In genomic region chr10:103463456-103463855, GRCh38 we compare ENCODE assay signal across 30 cellular contexts. TPM values are rescaled to one million over a fixed set of nuclear protein-coding genes. Genes with fewer than 3 reads are reported as not detected.
"Had no signal": no experiment of that assay in that cellular context is flagged by ENCODE, and none has a peak within 500 bp of the region (broad histone marks: within the 10 kb centered on the region; RNA-seq: fewer than 3 reads in every experiment).

No MANE protein-coding gene starts in this region.

- H3K36me3 Mint-ChIP-seq: activated naive CD8-positive, alpha-beta T cell treated with anti-CD3 and anti-CD28 coated beads for 36 hours; T-cell; type B pancreatic cell had no signal

- H3K4me1 ChIP-seq: lower lobe of right lung, sigmoid colon had no signal

- H3K9me3 Mint-ChIP-seq: activated naive CD8-positive, alpha-beta T cell treated with anti-CD3 and anti-CD28 coated beads for 36 hours; activated T-cell treated with anti-CD3 and anti-CD28 coated beads, Interleukin-2, amount 50 U/mL, for 24 hours; activated T-helper 2 cell treated with anti-CD3 and anti-CD28 coated beads, Interferon-gamma antibody, Interleukin-2, Interleukin-4, amounts not matched to agents 10 μg/mL and 5 μg/mL and 100 μg/mL, durations not matched to agents 14 hours and 24 hours and 36 hours; naive thymus-derived CD4-positive, alpha-beta T cell; neural crest cell; T-cell; type B pancreatic cell had no signal

- DNase-seq: activated CD4-positive, alpha-beta T cell treated with anti-CD3 and anti-CD28 coated beads for 1 hour; activated CD4-positive, alpha-beta T cell treated with anti-CD3 and anti-CD28 coated beads, Interleukin-2, amount 50 U/mL, for 4 hours; activated CD8-positive, alpha-beta memory T cell treated with anti-CD3 and anti-CD28 coated beads for 24 hours; activated CD8-positive, alpha-beta memory T cell treated with anti-CD3 and anti-CD28 coated beads, Interleukin-2, amount 50 U/mL, for 4 hours; activated naive CD4-positive, alpha-beta T cell treated with Interleukin-2 at 50 U/mL for 16 hours; activated naive CD8-positive, alpha-beta T cell treated with anti-CD3 and anti-CD28 coated beads for 36 hours; activated T-cell treated with anti-CD3 and anti-CD28 coated beads, Interleukin-2, amount 50 U/mL, for 24 hours; cerebellar nuclear complex; cortex of kidney; effector CD4-positive, alpha-beta T cell; erythroblast; lower lobe of right lung; naive thymus-derived CD4-positive, alpha-beta T cell; occipital lobe; retina; sigmoid colon; stimulated activated CD4-positive, alpha-beta T cell treated with anti-CD3 and anti-CD28 coated beads, Interleukin-2, amount 100 ng/mL, for 48 hours; stimulated activated CD8-positive, alpha-beta memory T cell treated with anti-CD3 and anti-CD28 coated beads, Interleukin-4, amount 100 ng/mL, for 48 hours; stimulated activated naive CD4-positive, alpha-beta T cell; T-cell; WERI-Rb-1 had no signal

- H3K9me3 ChIP-seq: heart left ventricle, lower lobe of right lung, sigmoid colon, thoracic aorta had no signal

- H3K27ac Mint-ChIP-seq: activated naive CD8-positive, alpha-beta T cell treated with anti-CD3 and anti-CD28 coated beads for 36 hours; activated T-cell treated with anti-CD3 and anti-CD28 coated beads, Interleukin-2, amount 50 U/mL, for 24 hours; activated T-helper 2 cell treated with anti-CD3 and anti-CD28 coated beads, Interferon-gamma antibody, Interleukin-2, Interleukin-4, amounts not matched to agents 10 μg/mL and 5 μg/mL and 100 μg/mL, durations not matched to agents 14 hours and 24 hours and 36 hours; naive thymus-derived CD4-positive, alpha-beta T cell; T-cell; type B pancreatic cell had no signal

- H3K27me3 ChIP-seq: heart left ventricle, sigmoid colon had no signal

- H3K4me1 Mint-ChIP-seq: neural crest cell had no signal

- H3K27me3 Mint-ChIP-seq: activated naive CD8-positive, alpha-beta T cell treated with anti-CD3 and anti-CD28 coated beads for 36 hours; activated T-cell treated with anti-CD3 and anti-CD28 coated beads, Interleukin-2, amount 50 U/mL, for 24 hours; T-cell; type B pancreatic cell had no signal

- ATAC-seq: heart left ventricle; left lobe of liver; lower lobe of right lung; naive thymus-derived CD4-positive, alpha-beta T cell; T-cell had no signal

- H3K36me3 ChIP-seq: heart left ventricle, lower lobe of right lung, sigmoid colon, thoracic aorta, WERI-Rb-1 had no signal

- H3K27ac ChIP-seq: heart left ventricle, lower lobe of right lung, sigmoid colon, thoracic aorta, WERI-Rb-1 had no signal

- H3K4me3 ChIP-seq: heart left ventricle, lower lobe of right lung, sigmoid colon, thoracic aorta had no signal

- H3K4me3 Mint-ChIP-seq: activated naive CD8-positive, alpha-beta T cell treated with anti-CD3 and anti-CD28 coated beads for 36 hours; activated T-cell treated with anti-CD3 and anti-CD28 coated beads, Interleukin-2, amount 50 U/mL, for 24 hours; naive thymus-derived CD4-positive, alpha-beta T cell; neural crest cell; T-cell; type B pancreatic cell had no signal

RNA-seq across cellular contexts. Expression of gene CALHM1, which starts 4.8 kb away (rescaled TPM):
- total RNA-seq: activated naive CD8-positive, alpha-beta T cell treated with anti-CD3 and anti-CD28 coated beads for 36 hours; activated T-helper 2 cell treated with anti-CD3 and anti-CD28 coated beads, Interferon-gamma antibody, Interleukin-2, Interleukin-4, amounts not matched to agents 10 μg/mL and 5 μg/mL and 100 μg/mL, durations not matched to agents 14 hours and 24 hours and 36 hours; astrocyte; bronchial epithelial cell; heart left ventricle; left lobe of liver; naive thymus-derived CD4-positive, alpha-beta T cell; neural crest cell; occipital lobe; sigmoid colon; T-cell; thoracic aorta had no signal
- polyA plus RNA-seq: heart left ventricle; keratinocyte; naive thymus-derived CD4-positive, alpha-beta T cell had no signal

RNA-seq across cellular contexts. Expression of gene CALHM2, which starts 11.3 kb away (rescaled TPM):
- total RNA-seq: neural crest cell had no signal

RNA-seq across cellular contexts. Expression of gene CALHM3, which starts 15.6 kb away (rescaled TPM):
- total RNA-seq: activated naive CD8-positive, alpha-beta T cell treated with anti-CD3 and anti-CD28 coated beads for 36 hours; activated T-helper 2 cell treated with anti-CD3 and anti-CD28 coated beads, Interferon-gamma antibody, Interleukin-2, Interleukin-4, amounts not matched to agents 10 μg/mL and 5 μg/mL and 100 μg/mL, durations not matched to agents 14 hours and 24 hours and 36 hours; astrocyte; bronchial epithelial cell; heart left ventricle; left lobe of liver; lower lobe of right lung; naive thymus-derived CD4-positive, alpha-beta T cell; neural crest cell; occipital lobe; sigmoid colon; T-cell; thoracic aorta had no signal
- polyA plus RNA-seq: heart left ventricle; keratinocyte; naive thymus-derived CD4-positive, alpha-beta T cell; sigmoid colon had no signal
